1 cellular context compared by ENCODE assay signal in genomic region chr17:74203439-74204240, GRCh38.
TF ChIP-seq lines count a peak whose summit lies in the region.

Gene RPL38, plus strand, starts transcription at chr17:74203678. Its CDS starts 278 bp downstream, at chr17:74203956.

TF ChIP-seq in HepG2, 621 proteins besides CTCF, POLR2A, EP300 and RAD21 (continued from another document and continues in another):
- TF ChIP-seq ZNF609 (CRISPR knock-in tag; IDR thresholded peaks at IDR 0.05; ENCODE audit: borderline replicate concordance) = peak; percentile 42; the same call in 1 of the 2 replicates
- TF ChIP-seq PRDM4 (CRISPR knock-in tag; IDR thresholded peaks at IDR 0.05; ENCODE audit: borderline replicate concordance) = peak; percentile 60; the same call in 1 of the 2 replicates
- TF ChIP-seq HOXA3 (CRISPR knock-in tag; IDR thresholded peaks at IDR 0.05) = peak; percentile 89
- peak; percentile 91 for TF ChIP-seq ZBTB25 (CRISPR knock-in tag; IDR thresholded peaks at IDR 0.05)
- no peak for TF ChIP-seq ZNF414 (CRISPR knock-in tag; IDR thresholded peaks at IDR 0.05)
- no peak for TF ChIP-seq ZNF577 (CRISPR knock-in tag; IDR thresholded peaks at IDR 0.05; ENCODE audit: borderline replicate concordance, low read depth)
- peak; percentile 65; the same call in 1 of the 2 replicates for TF ChIP-seq KLF9 (CRISPR knock-in tag; IDR thresholded peaks at IDR 0.05; ENCODE audit: low read depth)
- peak; percentile 82 for TF ChIP-seq ISL2 (CRISPR knock-in tag; IDR thresholded peaks at IDR 0.05)
- TF ChIP-seq ZBTB1 (CRISPR knock-in tag; IDR thresholded peaks at IDR 0.05; ENCODE audit: borderline replicate concordance) = peak; percentile 28; the same call in 1 of the 2 replicates
- TF ChIP-seq MED1 (CRISPR knock-in tag; IDR thresholded peaks at IDR 0.05) = peak; percentile 87
- TF ChIP-seq ZNF407 (CRISPR knock-in tag; IDR thresholded peaks at IDR 0.05; ENCODE audit: not compliant biosample characterization) = peak; percentile 82
- TF ChIP-seq YEATS4 (CRISPR knock-in tag; IDR thresholded peaks at IDR 0.05; ENCODE audit: borderline replicate concordance) = peak; percentile 87
- TF ChIP-seq ZNF761 (CRISPR knock-in tag; conservative IDR thresholded peaks at IDR 0.05) = peak; percentile 90; the same call in 1 of the 2 replicates
- TF ChIP-seq ETS1 (CRISPR knock-in tag; IDR thresholded peaks at IDR 0.05) = no peak
- TF ChIP-seq ZNF687 (CRISPR knock-in tag; IDR thresholded peaks at IDR 0.05) = peak; percentile 90
- TF ChIP-seq ZNF574 (CRISPR knock-in tag; IDR thresholded peaks at IDR 0.05) = peak; percentile 98
- TF ChIP-seq RELA (CRISPR knock-in tag; IDR thresholded peaks at IDR 0.05) = peak; percentile 56; the same call in 1 of the 2 replicates
- peak; percentile 64 for TF ChIP-seq IKZF4 (CRISPR knock-in tag; IDR thresholded peaks at IDR 0.05; ENCODE audit: borderline replicate concordance, low read depth, not compliant biosample characterization)
- peak; percentile 77; the same call in 1 of the 2 replicates for TF ChIP-seq BRF2 (CRISPR knock-in tag; IDR thresholded peaks at IDR 0.05)
